7 cellular contexts compared by ENCODE assay signal in the genomic region with DNA sequence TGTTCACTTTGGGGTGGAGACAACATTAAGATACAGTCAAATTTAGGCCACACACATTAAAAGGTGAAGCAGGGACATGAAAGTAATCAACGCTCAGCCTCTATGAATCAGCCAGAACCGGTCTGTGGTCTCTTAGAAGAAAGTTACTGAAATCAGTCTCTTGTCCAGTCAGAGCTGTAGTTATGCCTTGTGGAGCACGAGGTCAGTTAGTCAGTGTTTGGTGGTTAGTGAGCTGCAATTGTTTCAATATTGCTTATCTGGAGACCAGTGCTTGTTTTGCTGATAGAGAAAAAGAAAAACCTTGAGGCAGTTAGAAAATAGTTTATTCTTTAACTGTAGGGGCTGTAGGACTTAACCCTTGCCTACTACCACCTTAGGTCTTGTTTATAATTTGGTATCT.
DNase-seq lines count a peak whose midpoint lies in the region; ATAC-seq, FAIRE-seq and TF ChIP-seq lines count a peak whose summit lies in the region.

No MANE protein-coding gene starts in this region.

- H3K9me3 Mint-ChIP-seq in T-cell: peaks cover 0 to 9% (median 0%) of the 10 kb centered on the region in 3 donors

- POLR2A ChIA-PET in T-cell (lab: Charles Lee): interaction anchor here in 1 of 2 donors (0.6 kb wide), 1 partner anchor 376 kb away, joined by 3 read pairs; no protein-coding TSS in a partner anchor

- CTCF ChIA-PET in T-cell (lab: Charles Lee): no interaction called here

- H3K9me3 ChIP-seq in RWPE2 (ENCODE audit: severe bottlenecking) (no peaks in the 10 kb centered on the region), pancreas (no peaks in the 10 kb centered on the region)

- DNase-seq in RWPE2 (ENCODE audit: low spot score) (no peak), pancreas (peak in 3 of 6 donors; percentile 43 to 57 (median 55)), T-cell (no peak), SIG-M5 treated with dmso at 0.1 percent for 504 hours (lab: John Stamatoyannopoulos, UW; ENCODE audit: unreplicated experiment) (no peak), globus pallidus (ENCODE audit: low spot score) (no peak)

- no peak overlapping the region for H3K27ac Mint-ChIP-seq in T-cell

- H3K36me3 ChIP-seq in RWPE2 (ENCODE audit: low read depth): no peaks in the 10 kb centered on the region
- H3K36me3 ChIP-seq in pancreas: no peaks in the 10 kb centered on the region

- H3K4me1 Mint-ChIP-seq in T-cell: peaks cover 4 to 9% (median 5%) of the 10 kb centered on the region in 3 donors

- FAIRE-seq in pancreas (lab: Jason Lieb, UNC): no peak

- H3K27me3 Mint-ChIP-seq in T-cell: peaks cover 26 to 33% of the 10 kb centered on the region in 2 donors

- H3K27me3 ChIP-seq in RWPE2 (ENCODE audit: insufficient read depth, poor library complexity, severe bottlenecking) (no peaks in the 10 kb centered on the region), pancreas (no peaks in the 10 kb centered on the region)

- TF ChIP-seq CTCF in RWPE2 (IDR thresholded peaks at IDR 0.05; ENCODE audit: poor library complexity, severe bottlenecking): no peak
- no peak for TF ChIP-seq CTCF in pancreas (IDR thresholded peaks at IDR 0.05)

- ATAC-seq in GM18909 (IDR thresholded peaks at IDR 0.05; ENCODE audit: poor library complexity, unreplicated experiment): peak; percentile 95
- peak; percentile 94 for ATAC-seq in HG02763 (IDR thresholded peaks at IDR 0.05; ENCODE audit: unreplicated experiment)
- peak; percentile 65 for ATAC-seq in RWPE2 (ENCODE audit: low read depth)
- ATAC-seq in pancreas: peak; percentile 51 to 81 (median 67)
- ATAC-seq in T-cell (replicated peaks in 1 of 4): no peak

- H3K4me1 ChIP-seq in RWPE2 (ENCODE audit: insufficient read depth, poor library complexity, severe bottlenecking): peaks cover 7% of the 10 kb centered on the region
- H3K4me1 ChIP-seq in pancreas: peaks cover 0 to 25% (median 17%) of the 10 kb centered on the region in 3 donors

- H3K4me3 ChIP-seq in RWPE2 (ENCODE audit: severe bottlenecking): no peak overlapping the region
- peak overlapping the region in 2 of 4 donors; percentile 57 to 59 for H3K4me3 ChIP-seq in pancreas

- WGBS in pancreas, 2 donors: 9% methylated on average over 3 of the region's 3 CpGs

- no peaks in the 10 kb centered on the region for H3K36me3 Mint-ChIP-seq in T-cell

- no peak overlapping the region for H3K4me3 Mint-ChIP-seq in T-cell

- intact Hi-C loops in pancreas (cut with DNase I): no loop called here

- H3K27ac ChIP-seq in RWPE2 (ENCODE audit: poor library complexity, severe bottlenecking): no peak overlapping the region
- peak overlapping the region; percentile 63 to 86 (median 79) for H3K27ac ChIP-seq in pancreas

Comparison
In these comparisons a context has a peak if more than half of its experiments do, and no peak if none do; other contexts are left out.
1. ATAC-seq: peak in GM18909 (single experiment), HG02763 (single experiment), RWPE2 (single experiment) and pancreas (4 of 4); none in T-cell (0 of 4).